In the genomic region with DNA sequence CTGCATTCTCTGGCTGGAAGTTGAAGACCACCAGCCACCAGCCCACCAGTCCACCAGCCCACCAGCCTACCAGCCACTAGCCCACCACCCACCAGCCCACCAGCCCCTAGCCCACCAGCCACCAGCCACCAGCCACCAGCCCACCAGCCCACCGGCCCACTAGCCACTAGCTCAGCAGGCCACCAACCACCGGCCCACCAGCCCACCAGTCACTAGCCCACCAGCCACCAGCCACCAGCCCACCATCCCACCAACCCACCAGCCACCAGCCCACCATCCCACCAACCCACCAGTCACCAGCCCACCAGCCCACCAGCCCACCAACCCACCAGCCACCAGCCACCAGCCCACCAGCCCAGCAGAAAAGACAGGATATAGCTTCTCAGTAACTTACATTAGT, we compare ENCODE assay signal across 24 cellular contexts. TPM values are rescaled to one million over a fixed set of nuclear protein-coding genes. Genes with fewer than 3 reads are reported as not detected.
DNase-seq lines count a peak whose midpoint lies in the region; ATAC-seq, FAIRE-seq and TF ChIP-seq lines count a peak whose summit lies in the region.
"Had no signal": no experiment of that assay in that cellular context is flagged by ENCODE, and none has a peak within 500 bp of the region (broad histone marks: within the 10 kb centered on the region; RNA-seq: fewer than 3 reads in every experiment).

No MANE protein-coding gene starts in this region.

- no peak overlapping the region for H3K18ac ChIP-seq in neuronal stem cell (ENCODE audit: low read length)

- no peaks in the 10 kb centered on the region for H3K36me3 ChIP-seq in Karpas-422 (ENCODE audit: insufficient read depth, low read length)
- no peaks in the 10 kb centered on the region for H3K36me3 ChIP-seq in neuronal stem cell (replicated peaks in 1 of 2; ENCODE audit: control insufficient read depth in 2 of 2, insufficient read depth in 2 of 2, low read length in 2 of 2)

- H3K14ac ChIP-seq in neuronal stem cell (ENCODE audit: low read length), result no peak overlapping the region

- H3K9ac ChIP-seq in Karpas-422 (ENCODE audit: low read length), result peak overlapping the region; percentile 59; the same call in 1 of the 2 replicates
- no peak overlapping the region for H3K9ac ChIP-seq in neuronal stem cell (ENCODE audit: low read depth, low read length, poor library complexity)
- H3K9ac ChIP-seq: SK-N-SH had no signal

- H2BK5ac ChIP-seq in neuronal stem cell (ENCODE audit: low read length), result no peak overlapping the region

- H3K79me1 ChIP-seq in neuronal stem cell (ENCODE audit: low read depth, low read length), result no peaks in the 10 kb centered on the region

- H2BK15ac ChIP-seq in neuronal stem cell (ENCODE audit: low read length), result no peak overlapping the region

- H3K4me2 ChIP-seq in Karpas-422 (ENCODE audit: low read depth, low read length, poor library complexity, severe bottlenecking) (peak overlapping the region; percentile 87), neuronal stem cell (ENCODE audit: insufficient read depth, low read length, poor library complexity, severe bottlenecking) (no peak overlapping the region)
- H3K4me2 ChIP-seq: SK-N-SH had no signal

- no peak overlapping the region for H4K91ac ChIP-seq in neuronal stem cell (ENCODE audit: low read depth, low read length, poor library complexity)

- intact Hi-C loops in activated T-helper 2 cell treated with anti-CD3 and anti-CD28 coated beads, Interferon-gamma antibody, Interleukin-2, Interleukin-4, amounts not matched to agents 10 μg/mL and 5 μg/mL and 100 μg/mL, durations not matched to agents 14 hours and 24 hours and 36 hours (cut with micrococcal nuclease), result loop anchor here (5.0 to 10.0 kb wide), 3 partner anchors 70 to 352 kb away; a partner anchor contains a TSS

- no peak for DNase-seq in activated naive CD8-positive, alpha-beta T cell treated with anti-CD3 and anti-CD28 coated beads, Interleukin-2, amount 50 U/mL, for 24 hours
- no peak for DNase-seq in activated naive CD8-positive, alpha-beta T cell treated with anti-CD3 and anti-CD28 coated beads for 36 hours
- DNase-seq in Karpas-422 (no peak), neuronal stem cell (ENCODE audit: low spot score) (no peak), HuH-7 (ENCODE audit: low spot score) (no peak), D721Med (ENCODE audit: insufficient read length, low spot score) (no peak)
- no peak for DNase-seq in activated T-helper 2 cell treated with anti-CD3 and anti-CD28 coated beads, Interferon-gamma antibody, Interleukin-2, Interleukin-4, amounts not matched to agents 10 μg/mL and 5 μg/mL and 100 μg/mL, durations not matched to agents 14 hours and 24 hours and 36 hours (ENCODE audit: low spot score)
- DNase-seq: 8988T; ACHN; CD4-positive, CD25-positive, alpha-beta regulatory T cell; DMS53; NCI-H1092; NCI-H1417 treated with DMSO at 0.1 percent for 48 hours; NCI-H1694 treated with DMSO at 0.1 percent for 48 hours; NCI-H2081; NCI-H2227 treated with DMSO at 0.1 percent for 48 hours; NCI-H526 treated with DMSO at 0.1 percent for 48 hours; SK-N-SH; SW 1271 had no signal

- H3K27me3 ChIP-seq in Karpas-422 (ENCODE audit: low read length), result no peaks in the 10 kb centered on the region
- no peaks in the 10 kb centered on the region for H3K27me3 ChIP-seq in neuronal stem cell (ENCODE audit: control insufficient read depth in 3 of 3, insufficient read depth in 3 of 3, low read depth in 1 of 3, low read length in 3 of 3)

- H3K27ac ChIP-seq in Karpas-422 (ENCODE audit: low read length) (peak overlapping the region; percentile 96; the same call in 1 of the 2 replicates), neuronal stem cell (replicated peaks; ENCODE audit: low read length) (no peak overlapping the region)

- H3K36me3 Mint-ChIP-seq in activated naive CD8-positive, alpha-beta T cell treated with anti-CD3 and anti-CD28 coated beads, Interleukin-2, amount 50 U/mL, for 24 hours (ENCODE audit: low read depth), result peaks cover 1% of the 10 kb centered on the region
- no peaks in the 10 kb centered on the region for H3K36me3 Mint-ChIP-seq in activated naive CD8-positive, alpha-beta T cell treated with anti-CD3 and anti-CD28 coated beads for 36 hours
- no peaks in the 10 kb centered on the region for H3K36me3 Mint-ChIP-seq in activated T-helper 2 cell treated with anti-CD3 and anti-CD28 coated beads, Interferon-gamma antibody, Interleukin-2, Interleukin-4, amounts not matched to agents 10 μg/mL and 5 μg/mL and 100 μg/mL, durations not matched to agents 14 hours and 24 hours and 36 hours (ENCODE audit: low read depth)
- H3K36me3 Mint-ChIP-seq: CD4-positive, CD25-positive, alpha-beta regulatory T cell had no signal

- TF ChIP-seq CTCF in D721Med (IDR thresholded peaks at IDR 0.05; ENCODE audit: insufficient read depth, missing control alignments), result no peak

- no peak overlapping the region for H2BK120ac ChIP-seq in neuronal stem cell (ENCODE audit: low read depth, low read length)

- no peak overlapping the region for H3K4me3 Mint-ChIP-seq in activated naive CD8-positive, alpha-beta T cell treated with anti-CD3 and anti-CD28 coated beads, Interleukin-2, amount 50 U/mL, for 24 hours
- H3K4me3 Mint-ChIP-seq in activated naive CD8-positive, alpha-beta T cell treated with anti-CD3 and anti-CD28 coated beads for 36 hours, result no peak overlapping the region
- no peak overlapping the region for H3K4me3 Mint-ChIP-seq in activated T-helper 2 cell treated with anti-CD3 and anti-CD28 coated beads, Interferon-gamma antibody, Interleukin-2, Interleukin-4, amounts not matched to agents 10 μg/mL and 5 μg/mL and 100 μg/mL, durations not matched to agents 14 hours and 24 hours and 36 hours (ENCODE audit: low read depth)
- H3K4me3 Mint-ChIP-seq: CD4-positive, CD25-positive, alpha-beta regulatory T cell had no signal

- H3K4me1 Mint-ChIP-seq in activated naive CD8-positive, alpha-beta T cell treated with anti-CD3 and anti-CD28 coated beads, Interleukin-2, amount 50 U/mL, for 24 hours, result peaks cover 49% of the 10 kb centered on the region
- H3K4me1 Mint-ChIP-seq in activated naive CD8-positive, alpha-beta T cell treated with anti-CD3 and anti-CD28 coated beads for 36 hours, result peaks cover 33% of the 10 kb centered on the region
- peaks cover 30% of the 10 kb centered on the region for H3K4me1 Mint-ChIP-seq in activated T-helper 2 cell treated with anti-CD3 and anti-CD28 coated beads, Interferon-gamma antibody, Interleukin-2, Interleukin-4, amounts not matched to agents 10 μg/mL and 5 μg/mL and 100 μg/mL, durations not matched to agents 14 hours and 24 hours and 36 hours (ENCODE audit: low read depth)
- H3K4me1 Mint-ChIP-seq: CD4-positive, CD25-positive, alpha-beta regulatory T cell had no signal

- H3K4me3 ChIP-seq in Karpas-422 (ENCODE audit: low read length) (no peak overlapping the region), neuronal stem cell (ENCODE audit: low read length in 2 of 2) (no peak overlapping the region)

- WGBS in neuronal stem cell (ENCODE audit: extremely low coverage in 2 of 2, insufficient read length in 2 of 2, insufficient replicate concordance in 1 of 2), 2 donors, result no CpG with 5 or more reads among the region's 2 CpGs

- no peak overlapping the region for H3K23ac ChIP-seq in neuronal stem cell (ENCODE audit: low read depth, low read length, poor library complexity)

- H2AK5ac ChIP-seq in neuronal stem cell (ENCODE audit: low read depth, low read length), result no peak overlapping the region

- H2BK12ac ChIP-seq in neuronal stem cell (ENCODE audit: low read length), result no peak overlapping the region

- peak overlapping the region; percentile 49 for H4K8ac ChIP-seq in neuronal stem cell (ENCODE audit: low read depth, low read length)

- H3K9me2 ChIP-seq in Karpas-422 (replicated peaks; ENCODE audit: insufficient read depth, low read length), result no peaks in the 10 kb centered on the region
- H3K9me2 ChIP-seq: SK-N-SH had no signal

- H3K4me1 ChIP-seq in Karpas-422 (ENCODE audit: low read length) (peaks cover 68% of the 10 kb centered on the region), neuronal stem cell (ENCODE audit: control insufficient read depth in 2 of 2, insufficient read depth in 1 of 2, low read depth in 1 of 2, low read length in 2 of 2) (no peaks in the 10 kb centered on the region)

- H4K20me1 ChIP-seq in Karpas-422 (ENCODE audit: insufficient read depth, low read depth, low read length), result no peaks in the 10 kb centered on the region

- ATAC-seq in activated naive CD8-positive, alpha-beta T cell treated with anti-CD3 and anti-CD28 coated beads, Interleukin-2, amount 50 U/mL, for 24 hours, result no peak
- ATAC-seq in GM19324 (IDR thresholded peaks at IDR 0.05; ENCODE audit: low FRiP score, unreplicated experiment), result no peak
- ATAC-seq: HCT116 had no signal

- no peaks in the 10 kb centered on the region for H3K79me2 ChIP-seq in Karpas-422 (ENCODE audit: low read length)

- FAIRE-seq in D721Med (lab: Jason Lieb, UNC), result no peak
- FAIRE-seq: G401.6, H1, RCC 7860 had no signal

- peaks cover 8% of the 10 kb centered on the region for H3K27me3 Mint-ChIP-seq in activated naive CD8-positive, alpha-beta T cell treated with anti-CD3 and anti-CD28 coated beads, Interleukin-2, amount 50 U/mL, for 24 hours
- no peaks in the 10 kb centered on the region for H3K27me3 Mint-ChIP-seq in activated naive CD8-positive, alpha-beta T cell treated with anti-CD3 and anti-CD28 coated beads for 36 hours
- H3K27me3 Mint-ChIP-seq in activated T-helper 2 cell treated with anti-CD3 and anti-CD28 coated beads, Interferon-gamma antibody, Interleukin-2, Interleukin-4, amounts not matched to agents 10 μg/mL and 5 μg/mL and 100 μg/mL, durations not matched to agents 14 hours and 24 hours and 36 hours (ENCODE audit: low read depth), result no peaks in the 10 kb centered on the region

- H2AFZ ChIP-seq in Karpas-422 (ENCODE audit: low read length), result no peak overlapping the region
- no peak overlapping the region for H2AFZ ChIP-seq in neuronal stem cell (ENCODE audit: low read length)

- no peaks in the 10 kb centered on the region for H3K9me3 Mint-ChIP-seq in activated naive CD8-positive, alpha-beta T cell treated with anti-CD3 and anti-CD28 coated beads, Interleukin-2, amount 50 U/mL, for 24 hours
- H3K9me3 Mint-ChIP-seq in activated naive CD8-positive, alpha-beta T cell treated with anti-CD3 and anti-CD28 coated beads for 36 hours, result no peaks in the 10 kb centered on the region
- H3K9me3 Mint-ChIP-seq in activated T-helper 2 cell treated with anti-CD3 and anti-CD28 coated beads, Interferon-gamma antibody, Interleukin-2, Interleukin-4, amounts not matched to agents 10 μg/mL and 5 μg/mL and 100 μg/mL, durations not matched to agents 14 hours and 24 hours and 36 hours, result no peaks in the 10 kb centered on the region

- H3K4ac ChIP-seq in neuronal stem cell (ENCODE audit: low read length), result no peak overlapping the region

- peak overlapping the region; percentile 48 for H3K27ac Mint-ChIP-seq in activated naive CD8-positive, alpha-beta T cell treated with anti-CD3 and anti-CD28 coated beads, Interleukin-2, amount 50 U/mL, for 24 hours
- no peak overlapping the region for H3K27ac Mint-ChIP-seq in activated naive CD8-positive, alpha-beta T cell treated with anti-CD3 and anti-CD28 coated beads for 36 hours
- peak overlapping the region; percentile 98 for H3K27ac Mint-ChIP-seq in activated T-helper 2 cell treated with anti-CD3 and anti-CD28 coated beads, Interferon-gamma antibody, Interleukin-2, Interleukin-4, amounts not matched to agents 10 μg/mL and 5 μg/mL and 100 μg/mL, durations not matched to agents 14 hours and 24 hours and 36 hours

- H3K9me3 ChIP-seq in Karpas-422 (ENCODE audit: low read length) (no peaks in the 10 kb centered on the region), neuronal stem cell (replicated peaks in 1 of 2; ENCODE audit: control insufficient read depth in 2 of 2, insufficient read depth in 1 of 2, low read depth in 1 of 2, low read length in 2 of 2) (no peaks in the 10 kb centered on the region)
- H3K9me3 ChIP-seq: SK-N-SH had no signal

RNA-seq across cellular contexts. Expression of a gene that starts 18.6 kb away (rescaled TPM):
- total RNA-seq in activated naive CD8-positive, alpha-beta T cell treated with anti-CD3 and anti-CD28 coated beads for 36 hours, result 10 to 100 TPM; 25.2 to 27.9 TPM
- total RNA-seq in Karpas-422 (2014; rRNA removed; shearing (Covaris generic); ENCODE audit: low replicate concordance), result 11.2 and 20.9 TPM in 2 replicates
- total RNA-seq in activated T-helper 2 cell treated with anti-CD3 and anti-CD28 coated beads, Interferon-gamma antibody, Interleukin-2, Interleukin-4, amounts not matched to agents 10 μg/mL and 5 μg/mL and 100 μg/mL, durations not matched to agents 14 hours and 24 hours and 36 hours, result 39.3 and 39.9 TPM in 2 replicates
- 21.7 TPM for polyA plus RNA-seq in neuronal stem cell (2013, experiment 1 of 2)
- polyA plus RNA-seq in neuronal stem cell (2013, experiment 2 of 2), result 21.7 TPM
